ENCODE assay signal across 18 cellular contexts in the genomic region with DNA sequence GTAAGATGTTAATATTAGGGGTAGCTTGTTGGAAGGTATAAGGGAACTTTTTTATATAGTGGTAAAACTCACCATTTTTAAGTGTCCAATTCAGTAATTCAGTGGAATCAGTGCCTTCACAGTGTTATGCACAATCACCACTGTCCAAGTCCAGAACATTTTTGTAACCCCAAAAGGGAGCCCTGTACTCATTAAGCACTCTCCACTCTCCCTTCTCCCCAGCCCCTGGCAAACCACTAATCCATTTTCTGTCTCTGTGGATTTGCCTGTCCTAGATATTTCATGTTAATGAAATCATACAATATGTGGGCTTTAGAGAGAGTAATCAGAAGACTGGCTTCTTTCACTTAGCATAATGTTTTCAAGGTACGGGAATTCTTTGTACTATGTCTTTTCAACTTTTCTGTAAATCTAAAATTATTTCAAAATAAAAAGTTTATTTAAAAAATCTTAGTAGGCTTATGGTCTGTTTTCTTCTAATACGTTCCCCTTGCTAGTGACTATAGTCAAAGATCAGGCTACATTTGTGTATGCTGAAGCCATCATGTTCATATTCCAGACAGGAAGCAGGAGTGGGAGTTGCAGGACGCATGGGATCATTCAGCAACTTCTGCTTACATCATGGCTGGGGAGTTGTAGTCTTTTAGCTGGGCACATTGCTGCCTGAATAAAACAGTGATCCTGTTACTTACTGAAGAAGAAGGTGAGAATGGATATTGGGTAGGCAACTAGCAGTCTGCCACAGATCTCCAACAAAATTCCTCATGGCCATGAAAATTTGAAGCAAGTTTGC.
"Had no signal": no experiment of that assay in that cellular context is flagged by ENCODE, and none has a peak within 500 bp of the region (broad histone marks: within the 10 kb centered on the region; RNA-seq: fewer than 3 reads in every experiment).

No MANE protein-coding gene starts in this region.

- H3K9me3 ChIP-seq: gastrocnemius medialis, mucosa of descending colon, suprapubic skin had no signal

- H3K4me3 ChIP-seq: gastrocnemius medialis, mucosa of descending colon, suprapubic skin had no signal

- H3K9me3 Mint-ChIP-seq: activated CD4-positive, alpha-beta T cell treated with anti-CD3 and anti-CD28 coated beads, Interleukin-2, amount 10 ng/mL, durations not matched to agents 7 days and 5 days; stimulated activated naive CD8-positive, alpha-beta T cell treated with anti-CD3 and anti-CD28 coated beads, Interleukin-15, Interleukin-2, amounts not matched to agents 100 ng/mL and 50 ng/mL, for 24 hours; T-helper 2 cell treated with Interferon-gamma antibody and Interleukin-4, amounts not matched to agents 5 μg/mL and 100 μg/mL, for 36 hours had no signal

- H3K27ac ChIP-seq: gastrocnemius medialis, suprapubic skin had no signal

- DNase-seq: activated CD4-positive, alpha-beta T cell treated with anti-CD3 and anti-CD28 coated beads, Interleukin-2, amount 10 ng/mL, durations not matched to agents 7 days and 5 days; activated CD4-positive, CD25-positive, alpha-beta regulatory T cell; activated CD8-positive, alpha-beta memory T cell treated with anti-CD3 and anti-CD28 coated beads for 24 hours; activated gamma-delta T cell treated with Interleukin-2 at 50 U/mL for 16 hours; amygdala; cortex of kidney; effector CD8-positive, alpha-beta T cell; gastrocnemius medialis; left cardiac atrium; mammary epithelial cell; mucosa of descending colon; naive thymus-derived CD8-positive, alpha-beta T cell; trophoblast cell had no signal

- H3K27ac Mint-ChIP-seq: activated CD4-positive, alpha-beta T cell treated with anti-CD3 and anti-CD28 coated beads, Interleukin-2, amount 10 ng/mL, durations not matched to agents 7 days and 5 days; activated naive CD8-positive, alpha-beta T cell; brain; stimulated activated naive CD8-positive, alpha-beta T cell treated with anti-CD3 and anti-CD28 coated beads, Interleukin-15, Interleukin-2, amounts not matched to agents 100 ng/mL and 50 ng/mL, for 24 hours; T-helper 2 cell treated with Interferon-gamma antibody and Interleukin-4, amounts not matched to agents 5 μg/mL and 100 μg/mL, for 36 hours had no signal

- H3K36me3 ChIP-seq: gastrocnemius medialis, suprapubic skin had no signal

- H3K4me1 Mint-ChIP-seq: activated CD4-positive, alpha-beta T cell treated with anti-CD3 and anti-CD28 coated beads, Interleukin-2, amount 10 ng/mL, durations not matched to agents 7 days and 5 days; naive thymus-derived CD8-positive, alpha-beta T cell had no signal

- ATAC-seq: gastrocnemius medialis; mucosa of descending colon; naive thymus-derived CD8-positive, alpha-beta T cell had no signal

- H3K27me3 ChIP-seq: gastrocnemius medialis, suprapubic skin had no signal

- H3K4me3 Mint-ChIP-seq: activated CD4-positive, alpha-beta T cell treated with anti-CD3 and anti-CD28 coated beads, Interleukin-2, amount 10 ng/mL, durations not matched to agents 7 days and 5 days; activated naive CD8-positive, alpha-beta T cell; naive thymus-derived CD8-positive, alpha-beta T cell; stimulated activated naive CD8-positive, alpha-beta T cell treated with anti-CD3 and anti-CD28 coated beads, Interleukin-15, Interleukin-2, amounts not matched to agents 100 ng/mL and 50 ng/mL, for 24 hours; T-helper 2 cell treated with Interferon-gamma antibody and Interleukin-4, amounts not matched to agents 5 μg/mL and 100 μg/mL, for 36 hours had no signal

- H3K36me3 Mint-ChIP-seq: activated naive CD8-positive, alpha-beta T cell; brain; naive thymus-derived CD8-positive, alpha-beta T cell had no signal

- H3K4me1 ChIP-seq: gastrocnemius medialis, suprapubic skin had no signal
